Comparison of ENCODE assay signal across 3 cellular contexts in genomic region chrX:115897956-115898355, GRCh38.
TF ChIP-seq lines count a peak whose summit lies in the region.

No MANE protein-coding gene starts in this region.

TF ChIP-seq in HepG2, 621 proteins besides CTCF, POLR2A, EP300 and RAD21 (continues in another document):
- TF ChIP-seq ZC3H4 (CRISPR knock-in tag; IDR thresholded peaks at IDR 0.05; ENCODE audit: borderline replicate concordance): no peak
- TF ChIP-seq ZNF432 (CRISPR knock-in tag; IDR thresholded peaks at IDR 0.05; ENCODE audit: borderline replicate concordance): no peak
- no peak for TF ChIP-seq MTA1 (CRISPR knock-in tag; IDR thresholded peaks at IDR 0.05; ENCODE audit: borderline replicate concordance)
- TF ChIP-seq ZNF773 (CRISPR knock-in tag; IDR thresholded peaks at IDR 0.05; ENCODE audit: borderline replicate concordance): no peak
- no peak for TF ChIP-seq SP1 (IDR thresholded peaks at IDR 0.05)
- no peak for TF ChIP-seq SP1 (CRISPR knock-in tag; IDR thresholded peaks at IDR 0.05)
- no peak for TF ChIP-seq EHMT2 (IDR thresholded peaks at IDR 0.05; ENCODE audit: borderline replicate concordance, low read depth, low read length)
- TF ChIP-seq NFAT5 (CRISPR knock-in tag; IDR thresholded peaks at IDR 0.05): no peak
- no peak for TF ChIP-seq PRPF4 (IDR thresholded peaks at IDR 0.05; ENCODE audit: low read depth, low read length, poor library complexity, severe bottlenecking)
- no peak for TF ChIP-seq ZNF598 (CRISPR knock-in tag; IDR thresholded peaks at IDR 0.05; ENCODE audit: borderline replicate concordance)

TF ChIP-seq in H1, 55 proteins besides CTCF, POLR2A, EP300 and RAD21:
- peak; percentile 55 for TF ChIP-seq POLR2AphosphoS5 (IDR thresholded peaks at IDR 0.05; ENCODE audit: low read depth, low read length)
- TF ChIP-seq USF2 (IDR thresholded peaks at IDR 0.05; ENCODE audit: low read length): no peak

TF ChIP-seq in SK-N-SH treated with all-trans-retinoic acid at 6 μM for 48 hours, 23 proteins besides CTCF, POLR2A, EP300 and RAD21:
- TF ChIP-seq ZFP3 (CRISPR knock-in tag; IDR thresholded peaks at IDR 0.05) (no peak), GLIS3 (CRISPR knock-in tag; IDR thresholded peaks at IDR 0.05) (no peak), ISL1 (CRISPR knock-in tag; IDR thresholded peaks at IDR 0.05) (no peak), ARNTL (CRISPR knock-in tag; IDR thresholded peaks at IDR 0.05; ENCODE audit: borderline replicate concordance, low read depth) (no peak), ESRRG (CRISPR knock-in tag; IDR thresholded peaks at IDR 0.05) (no peak), PPARA (CRISPR knock-in tag; IDR thresholded peaks at IDR 0.05; ENCODE audit: borderline replicate concordance) (no peak), ZNF70 (CRISPR knock-in tag; IDR thresholded peaks at IDR 0.05) (no peak), BACH2 (CRISPR knock-in tag; IDR thresholded peaks at IDR 0.05; ENCODE audit: borderline replicate concordance) (no peak), PATZ1 (CRISPR knock-in tag; IDR thresholded peaks at IDR 0.05; ENCODE audit: borderline replicate concordance) (no peak), TOX (CRISPR knock-in tag; IDR thresholded peaks at IDR 0.05; ENCODE audit: borderline replicate concordance) (no peak), OSR1 (CRISPR knock-in tag; IDR thresholded peaks at IDR 0.05) (no peak), ZNF565 (CRISPR knock-in tag; conservative IDR thresholded peaks at IDR 0.05; ENCODE audit: low read depth) (no peak), TCF4 (CRISPR knock-in tag; IDR thresholded peaks at IDR 0.05; ENCODE audit: borderline replicate concordance) (no peak), POU6F1 (CRISPR knock-in tag; IDR thresholded peaks at IDR 0.05; ENCODE audit: borderline replicate concordance, low read depth) (no peak)
